Comparison of ENCODE assay signal across 33 cellular contexts in genomic region chr17:50241431-50241830, GRCh38. TPM values are rescaled to one million over a fixed set of nuclear protein-coding genes. Genes with fewer than 3 reads are reported as not detected.
"Had no signal": no experiment of that assay in that cellular context is flagged by ENCODE, and none has a peak within 500 bp of the region (broad histone marks: within the 10 kb centered on the region; RNA-seq: fewer than 3 reads in every experiment).

No MANE protein-coding gene starts in this region.

- H3K4me1 Mint-ChIP-seq: natural killer cell; stimulated activated memory B cell treated with anti-CD40 and anti-IgM and Interleukin-4, amounts not matched to agents 10 μg/mL and 1 μg/mL and 100 μg/mL, for 72 hours had no signal

- FAIRE-seq: urothelium cell line had no signal

- H3K9ac ChIP-seq: neural progenitor cell, parathyroid adenoma had no signal

- H3K79me2 ChIP-seq: parathyroid adenoma had no signal

- H3K9me3 Mint-ChIP-seq: natural killer cell; stimulated activated memory B cell treated with anti-CD40 and anti-IgM and Interleukin-4, amounts not matched to agents 10 μg/mL and 1 μg/mL and 100 μg/mL, for 72 hours; stimulated activated naive CD8-positive, alpha-beta T cell treated with anti-CD3 and anti-CD28 coated beads, Interleukin-15, Interleukin-2, amounts not matched to agents 100 ng/mL and 50 ng/mL, for 24 hours had no signal

- H3K4me1 ChIP-seq: neural progenitor cell, parathyroid adenoma, psoas muscle, spleen, thyroid gland, tibial nerve, upper lobe of left lung had no signal

- ATAC-seq: natural killer cell; psoas muscle; right cardiac atrium; sciatic nerve; stimulated activated memory B cell treated with anti-CD40 and anti-IgM and Interleukin-4, amounts not matched to agents 10 μg/mL and 1 μg/mL and 100 μg/mL, for 72 hours had no signal

- H3K4me3 Mint-ChIP-seq: natural killer cell; nephron; neural progenitor cell; stimulated activated memory B cell treated with anti-CD40 and anti-IgM and Interleukin-4, amounts not matched to agents 10 μg/mL and 1 μg/mL and 100 μg/mL, for 72 hours; stimulated activated naive CD8-positive, alpha-beta T cell treated with anti-CD3 and anti-CD28 coated beads, Interleukin-15, Interleukin-2, amounts not matched to agents 100 ng/mL and 50 ng/mL, for 24 hours had no signal

- H2AFZ ChIP-seq: neural progenitor cell, parathyroid adenoma had no signal

- H3K9me3 ChIP-seq: ovary, psoas muscle, spleen, stomach, thoracic aorta, thyroid gland, tibial nerve, upper lobe of left lung, vagina had no signal

- DNase-seq: natural killer cell; occipital lobe; ovary; posterior cingulate gyrus; psoas muscle; right cardiac atrium; spleen; stimulated activated CD4-positive, alpha-beta T cell treated with anti-CD3 and anti-CD28 coated beads, Interleukin-12 subunit alpha, Interleukin-12 subunit beta, amount 100 ng/mL, for 4 hours; stimulated activated CD4-positive, alpha-beta T cell treated with anti-CD3 and anti-CD28 coated beads, Interleukin-1b, Interleukin-23, amount 100 ng/mL, for 48 hours; stimulated activated CD4-positive, alpha-beta T cell treated with anti-CD3 and anti-CD28 coated beads, Interleukin-4, amount 100 ng/mL, for 1 hour; stimulated activated CD4-positive, alpha-beta T cell treated with anti-CD3 and anti-CD28 coated beads, Interleukin-4, amount 100 ng/mL, for 4 hours; stimulated activated CD8-positive, alpha-beta memory T cell treated with anti-CD3 and anti-CD28 coated beads, Interleukin-4, amount 100 ng/mL, for 48 hours; stimulated activated naive CD4-positive, alpha-beta T cell; stomach; thyroid gland; trophoblast cell; upper lobe of left lung had no signal

- H3K4me2 ChIP-seq: neural progenitor cell, smooth muscle cell had no signal

- H3K4me3 ChIP-seq: neural progenitor cell, ovary, psoas muscle, skin epidermis, smooth muscle cell, spleen, stomach, thoracic aorta, thyroid gland, tibial nerve, upper lobe of left lung, vagina had no signal

- H3K27ac Mint-ChIP-seq: natural killer cell; neural progenitor cell; progenitor cell of endocrine pancreas; stimulated activated memory B cell treated with anti-CD40 and anti-IgM and Interleukin-4, amounts not matched to agents 10 μg/mL and 1 μg/mL and 100 μg/mL, for 72 hours; stimulated activated naive CD8-positive, alpha-beta T cell treated with anti-CD3 and anti-CD28 coated beads, Interleukin-15, Interleukin-2, amounts not matched to agents 100 ng/mL and 50 ng/mL, for 24 hours had no signal

- H3K36me3 ChIP-seq: neural progenitor cell, ovary, spleen, stomach, thoracic aorta, thyroid gland, tibial nerve, upper lobe of left lung, vagina had no signal

- H3K36me3 Mint-ChIP-seq: natural killer cell; neural progenitor cell; stimulated activated memory B cell treated with anti-CD40 and anti-IgM and Interleukin-4, amounts not matched to agents 10 μg/mL and 1 μg/mL and 100 μg/mL, for 72 hours had no signal

- H3K27me3 ChIP-seq: neural progenitor cell, ovary, stomach, thyroid gland, tibial nerve, upper lobe of left lung, vagina had no signal

- H3K27ac ChIP-seq: neural progenitor cell, ovary, parathyroid adenoma, psoas muscle, skin epidermis, spleen, stomach, thoracic aorta, thyroid gland, tibial nerve, upper lobe of left lung had no signal

RNA-seq across cellular contexts. Expression of gene TMEM92, which starts 32.8 kb away (rescaled TPM):
- total RNA-seq: natural killer cell, occipital lobe, psoas muscle, right cardiac atrium, subcutaneous adipose tissue, temporal lobe, thyroid gland had no signal
- polyA plus RNA-seq: neural cell, right cardiac atrium had no signal
